Comparison of ENCODE assay signal across 17 cellular contexts in the genomic region with DNA sequence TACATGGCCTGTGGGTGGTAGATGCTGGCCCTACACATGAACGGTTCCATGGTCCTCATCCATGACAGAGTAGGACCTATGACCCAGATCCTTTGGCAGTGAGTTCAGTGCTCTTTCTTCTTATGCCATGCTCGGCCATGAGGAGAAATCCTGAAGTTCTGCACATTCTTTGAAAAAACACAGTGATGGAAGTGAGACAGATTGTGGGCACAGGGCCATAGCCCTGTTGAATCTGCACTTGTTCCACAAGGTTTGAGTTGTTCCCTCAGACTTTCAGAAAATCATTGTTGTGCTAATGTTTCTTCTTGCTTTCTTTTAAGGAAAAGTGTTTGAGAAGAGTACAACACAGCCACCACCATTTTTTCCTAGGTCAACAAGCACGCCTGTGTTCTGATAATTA.
DNase-seq lines count a peak whose midpoint lies in the region; ATAC-seq and TF ChIP-seq lines count a peak whose summit lies in the region.
"Had no signal": no experiment of that assay in that cellular context is flagged by ENCODE, and none has a peak within 500 bp of the region (broad histone marks: within the 10 kb centered on the region; RNA-seq: fewer than 3 reads in every experiment).

No MANE protein-coding gene starts in this region.

- no peaks in the 10 kb centered on the region for H3K4me1 ChIP-seq in breast epithelium
- H3K4me1 ChIP-seq in esophagus muscularis mucosa: no peaks in the 10 kb centered on the region
- no peaks in the 10 kb centered on the region for H3K4me1 ChIP-seq in gastroesophageal sphincter
- H3K4me1 ChIP-seq: Caco-2 had no signal

- BruUV-seq in MCF 10A (replicated peaks; lab: Mats Ljungman, UMichigan): no TSS peak

- DNase-seq in MCF 10A (ENCODE audit: unreplicated experiment): no peak
- no peak for DNase-seq in breast epithelium (ENCODE audit: low spot score in 2 of 2)
- DNase-seq in esophagus muscularis mucosa (ENCODE audit: extremely low spot score): peak; percentile 64
- DNase-seq in T1000 (lab: John Stamatoyannopoulos, UW): no peak
- DNase-seq: AML-193; Caco-2; Calu3; CD4-positive, alpha-beta T cell; CD8-positive, alpha-beta T cell; DMS79 treated with DMSO at 0.1 percent for 48 hours; GF-D8 had no signal

- ATAC-seq in gastroesophageal sphincter: no peak
- ATAC-seq: A549; CD8-positive, alpha-beta T cell had no signal

- H3K27me3 ChIP-seq in breast epithelium: no peaks in the 10 kb centered on the region
- peaks cover 0 to 3% (median 0%) of the 10 kb centered on the region in 4 donors for H3K27me3 ChIP-seq in esophagus muscularis mucosa
- H3K27me3 ChIP-seq in gastroesophageal sphincter: peaks cover 7% of the 10 kb centered on the region

- no peaks in the 10 kb centered on the region for H3K9me3 Mint-ChIP-seq in MCF 10A (ENCODE audit: unreplicated experiment)
- H3K9me3 Mint-ChIP-seq: CD4-positive, alpha-beta T cell; CD8-positive, alpha-beta T cell had no signal

- no peaks in the 10 kb centered on the region for H3K36me3 Mint-ChIP-seq in MCF 10A (ENCODE audit: insufficient read depth, unreplicated experiment)
- H3K36me3 Mint-ChIP-seq: CD8-positive, alpha-beta T cell had no signal

- TF ChIP-seq EP300 in esophagus muscularis mucosa (IDR thresholded peaks at IDR 0.05): no peak
- no peak for TF ChIP-seq EP300 in gastroesophageal sphincter (IDR thresholded peaks at IDR 0.05)

- H3K4me1 Mint-ChIP-seq in MCF 10A (ENCODE audit: insufficient read depth, unreplicated experiment): peaks cover 7% of the 10 kb centered on the region
- H3K4me1 Mint-ChIP-seq: B cell had no signal

- H3K4me3 Mint-ChIP-seq in MCF 10A (ENCODE audit: unreplicated experiment): no peak overlapping the region
- H3K4me3 Mint-ChIP-seq: B cell; CD4-positive, alpha-beta T cell; CD8-positive, alpha-beta T cell had no signal

- no peaks in the 10 kb centered on the region for H3K27me3 Mint-ChIP-seq in MCF 10A (ENCODE audit: insufficient read depth, unreplicated experiment)

- H3K27ac ChIP-seq in breast epithelium (no peak overlapping the region), esophagus muscularis mucosa (replicated peaks in 1 of 4) (no peak overlapping the region), gastroesophageal sphincter (no peak overlapping the region)
- H3K27ac ChIP-seq: 22Rv1; A549; BLaER1 treated with 17β-estradiol and CSF1 and Interleukin-3, amounts not matched to agents 10 nM and 100 nM; C4-2B had no signal

- H3K4me3 ChIP-seq in breast epithelium (no peak overlapping the region), esophagus muscularis mucosa (no peak overlapping the region), gastroesophageal sphincter (no peak overlapping the region)
- H3K4me3 ChIP-seq: A549; BLaER1 treated with 17β-estradiol and CSF1 and Interleukin-3, amounts not matched to agents 10 nM and 100 nM had no signal

- CTCF ChIA-PET in MCF 10A (lab: Yijun Ruan, JAX): interaction anchor here (0.7 kb wide), 1 partner anchor 288 kb away, joined by 4 read pairs; no protein-coding TSS in a partner anchor

- TF ChIP-seq CTCF in MCF 10A (IDR thresholded peaks at IDR 0.05; ENCODE audit: unreplicated experiment) (no peak), breast epithelium (IDR thresholded peaks at IDR 0.05) (no peak), esophagus muscularis mucosa (IDR thresholded peaks at IDR 0.05) (no peak), gastroesophageal sphincter (IDR thresholded peaks at IDR 0.05) (no peak)

- peak overlapping the region; percentile 3 for H3K27ac Mint-ChIP-seq in MCF 10A (ENCODE audit: low read depth, unreplicated experiment)
- H3K27ac Mint-ChIP-seq: B cell; CD4-positive, alpha-beta T cell; CD8-positive, alpha-beta T cell had no signal

- WGBS in esophagus muscularis mucosa: 69% methylated on average over 3 of the region's 3 CpGs
- WGBS in gastroesophageal sphincter (ENCODE audit: low coverage in 1 of 2), 2 donors: 68 to 80% methylated on average over 3 of the region's 3 CpGs

- H3K9me3 ChIP-seq in breast epithelium: no peaks in the 10 kb centered on the region
- no peaks in the 10 kb centered on the region for H3K9me3 ChIP-seq in esophagus muscularis mucosa
- H3K9me3 ChIP-seq in gastroesophageal sphincter: no peaks in the 10 kb centered on the region
- H3K9me3 ChIP-seq: A549, Caco-2 had no signal

- intact Hi-C loops in MCF 10A (cut with micrococcal nuclease): no loop called here
- intact Hi-C loops in breast epithelium (cut with DNase I; ENCODE audit: low total_unique reads): no loop called here
- intact Hi-C loops in esophagus muscularis mucosa (cut with DNase I): no loop called here

- TF ChIP-seq POLR2A in breast epithelium (IDR thresholded peaks at IDR 0.05) (no peak), esophagus muscularis mucosa (IDR thresholded peaks at IDR 0.05; ENCODE audit: low read depth) (no peak), gastroesophageal sphincter (IDR thresholded peaks at IDR 0.05) (no peak)

- H3K36me3 ChIP-seq in breast epithelium (no peaks in the 10 kb centered on the region), esophagus muscularis mucosa (no peaks in the 10 kb centered on the region), gastroesophageal sphincter (no peaks in the 10 kb centered on the region)
- H3K36me3 ChIP-seq: BLaER1 treated with 17β-estradiol and CSF1 and Interleukin-3, amounts not matched to agents 10 nM and 100 nM had no signal

- POLR2A ChIA-PET in MCF 10A (lab: Yijun Ruan, JAX): no interaction called here
